In the genomic region with DNA sequence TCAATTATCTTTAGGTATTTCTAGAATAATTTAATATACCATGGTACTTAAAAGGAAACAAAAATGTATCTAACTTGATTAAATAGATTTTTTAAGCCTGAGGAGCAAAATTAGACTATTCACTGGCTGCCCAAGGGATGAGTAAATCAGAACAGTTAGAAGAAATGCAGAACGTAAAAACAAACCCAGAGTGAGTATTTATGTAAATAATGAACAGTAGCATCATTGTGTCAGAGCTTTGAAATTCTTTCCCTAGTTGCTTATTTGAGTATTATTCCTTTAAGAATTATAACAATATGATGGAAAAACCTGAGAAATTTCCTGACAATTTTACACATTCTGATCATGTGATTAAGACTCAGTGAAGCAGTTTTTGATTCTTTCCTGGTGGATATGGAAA, we compare ENCODE assay signal across 1 cellular context.
TF ChIP-seq lines count a peak whose summit lies in the region.

No MANE protein-coding gene starts in this region.

TF ChIP-seq in HepG2, 621 proteins besides CTCF, POLR2A, EP300 and RAD21:
- TF ChIP-seq, protein P1, sequence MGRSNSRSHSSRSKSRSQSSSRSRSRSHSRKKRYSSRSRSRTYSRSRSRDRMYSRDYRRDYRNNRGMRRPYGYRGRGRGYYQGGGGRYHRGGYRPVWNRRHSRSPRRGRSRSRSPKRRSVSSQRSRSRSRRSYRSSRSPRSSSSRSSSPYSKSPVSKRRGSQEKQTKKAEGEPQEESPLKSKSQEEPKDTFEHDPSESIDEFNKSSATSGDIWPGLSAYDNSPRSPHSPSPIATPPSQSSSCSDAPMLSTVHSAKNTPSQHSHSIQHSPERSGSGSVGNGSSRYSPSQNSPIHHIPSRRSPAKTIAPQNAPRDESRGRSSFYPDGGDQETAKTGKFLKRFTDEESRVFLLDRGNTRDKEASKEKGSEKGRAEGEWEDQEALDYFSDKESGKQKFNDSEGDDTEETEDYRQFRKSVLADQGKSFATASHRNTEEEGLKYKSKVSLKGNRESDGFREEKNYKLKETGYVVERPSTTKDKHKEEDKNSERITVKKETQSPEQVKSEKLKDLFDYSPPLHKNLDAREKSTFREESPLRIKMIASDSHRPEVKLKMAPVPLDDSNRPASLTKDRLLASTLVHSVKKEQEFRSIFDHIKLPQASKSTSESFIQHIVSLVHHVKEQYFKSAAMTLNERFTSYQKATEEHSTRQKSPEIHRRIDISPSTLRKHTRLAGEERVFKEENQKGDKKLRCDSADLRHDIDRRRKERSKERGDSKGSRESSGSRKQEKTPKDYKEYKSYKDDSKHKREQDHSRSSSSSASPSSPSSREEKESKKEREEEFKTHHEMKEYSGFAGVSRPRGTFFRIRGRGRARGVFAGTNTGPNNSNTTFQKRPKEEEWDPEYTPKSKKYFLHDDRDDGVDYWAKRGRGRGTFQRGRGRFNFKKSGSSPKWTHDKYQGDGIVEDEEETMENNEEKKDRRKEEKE (IDR thresholded peaks at IDR 0.05): no peak
- TF ChIP-seq POLR2G (IDR thresholded peaks at IDR 0.05; ENCODE audit: low read depth, low read length): no peak
